Comparison of ENCODE assay signal across 1 cellular context in the genomic region with DNA sequence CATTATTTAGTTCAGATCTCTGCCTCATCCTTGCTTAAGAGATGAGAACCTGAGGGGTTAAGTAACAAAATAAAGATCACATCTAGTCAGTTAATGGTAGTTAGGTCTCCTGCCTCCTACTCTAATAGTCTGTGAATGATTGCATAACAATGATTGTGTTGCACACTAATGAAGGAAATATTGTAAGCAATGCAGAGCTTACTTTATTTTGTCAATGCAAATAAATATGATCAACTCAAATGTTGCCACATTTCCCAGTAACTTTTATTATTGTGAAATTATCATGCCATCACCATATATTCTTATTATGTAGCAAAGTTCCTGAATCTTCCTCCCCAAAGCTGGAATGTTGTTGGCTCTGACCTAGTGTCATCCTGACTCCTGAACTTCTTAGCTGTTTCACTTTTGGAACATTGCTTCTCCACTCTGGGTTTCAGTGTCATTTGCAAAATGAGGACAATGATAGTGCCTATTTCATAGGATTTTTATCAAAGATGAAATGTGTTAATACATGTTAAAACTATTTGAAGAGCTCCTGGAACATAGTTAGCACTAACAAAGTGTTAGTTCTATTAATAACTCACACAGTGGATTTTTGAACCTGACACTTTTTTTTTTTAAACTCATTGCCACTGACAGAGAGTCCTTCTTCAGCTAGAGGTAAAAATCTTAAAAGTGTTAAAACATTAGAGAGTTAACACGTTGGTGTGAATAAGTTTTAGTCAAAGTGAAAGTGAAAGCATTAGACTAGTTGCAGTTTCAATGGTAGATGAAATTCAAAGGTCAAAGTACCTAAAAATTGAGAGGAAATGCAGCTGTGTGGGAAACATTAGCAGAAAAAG.
TF ChIP-seq lines count a peak whose summit lies in the region.

No MANE protein-coding gene starts in this region.

TF ChIP-seq in GM12878, 131 proteins besides CTCF, POLR2A, EP300 and RAD21 (continued from another document and continues in another):
- TF ChIP-seq, protein P1, sequence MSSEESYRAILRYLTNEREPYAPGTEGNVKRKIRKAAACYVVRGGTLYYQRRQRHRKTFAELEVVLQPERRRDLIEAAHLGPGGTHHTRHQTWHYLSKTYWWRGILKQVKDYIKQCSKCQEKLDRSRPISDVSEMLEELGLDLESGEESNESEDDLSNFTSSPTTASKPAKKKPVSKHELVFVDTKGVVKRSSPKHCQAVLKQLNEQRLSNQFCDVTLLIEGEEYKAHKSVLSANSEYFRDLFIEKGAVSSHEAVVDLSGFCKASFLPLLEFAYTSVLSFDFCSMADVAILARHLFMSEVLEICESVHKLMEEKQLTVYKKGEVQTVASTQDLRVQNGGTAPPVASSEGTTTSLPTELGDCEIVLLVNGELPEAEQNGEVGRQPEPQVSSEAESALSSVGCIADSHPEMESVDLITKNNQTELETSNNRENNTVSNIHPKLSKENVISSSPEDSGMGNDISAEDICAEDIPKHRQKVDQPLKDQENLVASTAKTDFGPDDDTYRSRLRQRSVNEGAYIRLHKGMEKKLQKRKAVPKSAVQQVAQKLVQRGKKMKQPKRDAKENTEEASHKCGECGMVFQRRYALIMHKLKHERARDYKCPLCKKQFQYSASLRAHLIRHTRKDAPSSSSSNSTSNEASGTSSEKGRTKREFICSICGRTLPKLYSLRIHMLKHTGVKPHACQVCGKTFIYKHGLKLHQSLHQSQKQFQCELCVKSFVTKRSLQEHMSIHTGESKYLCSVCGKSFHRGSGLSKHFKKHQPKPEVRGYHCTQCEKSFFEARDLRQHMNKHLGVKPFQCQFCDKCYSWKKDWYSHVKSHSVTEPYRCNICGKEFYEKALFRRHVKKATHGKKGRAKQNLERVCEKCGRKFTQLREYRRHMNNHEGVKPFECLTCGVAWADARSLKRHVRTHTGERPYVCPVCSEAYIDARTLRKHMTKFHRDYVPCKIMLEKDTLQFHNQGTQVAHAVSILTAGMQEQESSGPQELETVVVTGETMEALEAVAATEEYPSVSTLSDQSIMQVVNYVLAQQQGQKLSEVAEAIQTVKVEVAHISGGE (CRISPR knock-in tag; IDR thresholded peaks at IDR 0.05) = no peak
- TF ChIP-seq MXI1 (IDR thresholded peaks at IDR 0.05; ENCODE audit: low read depth, low read length) (no peak), CBX3 (IDR thresholded peaks at IDR 0.05; ENCODE audit: borderline replicate concordance, low read depth) (no peak), YBX1 (IDR thresholded peaks at IDR 0.05) (no peak), CHD1 (IDR thresholded peaks at IDR 0.05; ENCODE audit: low read depth, low read length) (no peak), SREBF1 (IDR thresholded peaks at IDR 0.05; ENCODE audit: low read length) (no peak), NR2C1 (IDR thresholded peaks at IDR 0.05) (peak; percentile 95), BCL11A (IDR thresholded peaks at IDR 0.05; ENCODE audit: low read depth, low read length) (no peak), HSF1 (IDR thresholded peaks at IDR 0.05; ENCODE audit: low read depth, low read length) (no peak), PKNOX1 (IDR thresholded peaks at IDR 0.05) (no peak), ZNF274 (IDR thresholded peaks at IDR 0.05; ENCODE audit: insufficient read depth, insufficient read length) (no peak), ZBED1 (IDR thresholded peaks at IDR 0.05; ENCODE audit: borderline replicate concordance) (no peak), ZNF207 (IDR thresholded peaks at IDR 0.05; ENCODE audit: borderline replicate concordance) (no peak), TARDBP (IDR thresholded peaks at IDR 0.05; ENCODE audit: borderline replicate concordance) (no peak), KAT2A (conservative IDR thresholded peaks at IDR 0.05; ENCODE audit: control insufficient read depth, low read depth, low read length) (no peak), POLR2AphosphoS2 (IDR thresholded peaks at IDR 0.05; ENCODE audit: low read depth, low read length) (no peak), BRCA1 (IDR thresholded peaks at IDR 0.05; ENCODE audit: low read depth, low read length) (no peak), SPI1 (IDR thresholded peaks at IDR 0.05; ENCODE audit: borderline replicate concordance, insufficient read depth, low read depth, low read length) (no peak), JUNB (IDR thresholded peaks at IDR 0.05) (peak; percentile 84), FOXK2 (IDR thresholded peaks at IDR 0.05) (no peak), ZNF217 (IDR thresholded peaks at IDR 0.05) (peak; percentile 36; the same call in 1 of the 2 replicates), TCF3 (IDR thresholded peaks at IDR 0.05; ENCODE audit: borderline replicate concordance, insufficient read depth, low read depth, low read length) (no peak), HDAC2 (IDR thresholded peaks at IDR 0.05) (no peak), TBL1XR1 (IDR thresholded peaks at IDR 0.05; ENCODE audit: low read depth, low read length) (no peak), PAX8 (IDR thresholded peaks at IDR 0.05) (no peak), ATF7 (IDR thresholded peaks at IDR 0.05; ENCODE audit: low read depth) (peak; percentile 81), SMC3 (IDR thresholded peaks at IDR 0.05; ENCODE audit: borderline replicate concordance, low read length) (no peak), DPF2 (IDR thresholded peaks at IDR 0.05) (peak; percentile 89), HCFC1 (IDR thresholded peaks at IDR 0.05; ENCODE audit: low read length) (no peak), ESRRA (IDR thresholded peaks at IDR 0.05; ENCODE audit: low read length) (no peak), REST (IDR thresholded peaks at IDR 0.05; ENCODE audit: low read depth, low read length) (no peak), ZNF24 (IDR thresholded peaks at IDR 0.05) (peak; percentile 38; the same call in 1 of the 2 replicates), LARP7 (IDR thresholded peaks at IDR 0.05) (no peak), NR2C2 (IDR thresholded peaks at IDR 0.05; ENCODE audit: borderline replicate concordance, control insufficient read depth, insufficient read length, low read depth) (no peak), CBFB (IDR thresholded peaks at IDR 0.05; ENCODE audit: low read depth) (no peak), EED (IDR thresholded peaks at IDR 0.05; ENCODE audit: low read depth) (no peak), SIX5 (IDR thresholded peaks at IDR 0.05; ENCODE audit: low read depth, low read length, severe bottlenecking) (no peak), IRF4 (IDR thresholded peaks at IDR 0.05; ENCODE audit: low read depth, low read length) (0 out of 2 replicates have a peak, but pooled peaks have one; percentile 51), CHD4 (IDR thresholded peaks at IDR 0.05) (no peak), STAT3 (IDR thresholded peaks at IDR 0.05; ENCODE audit: low read depth, low read length) (no peak), ZZZ3 (IDR thresholded peaks at IDR 0.05; ENCODE audit: control insufficient read depth, insufficient read length, low read depth) (no peak), TCF7 (IDR thresholded peaks at IDR 0.05; ENCODE audit: borderline replicate concordance) (no peak), KLF5 (IDR thresholded peaks at IDR 0.05; ENCODE audit: partially characterized antibody) (no peak), SMAD5 (IDR thresholded peaks at IDR 0.05; ENCODE audit: low read depth) (no peak), PML (IDR thresholded peaks at IDR 0.05; ENCODE audit: low read length) (no peak), IKZF1 (conservative IDR thresholded peaks at IDR 0.05) (peak; percentile 67)
- TF ChIP-seq, protein P2, sequence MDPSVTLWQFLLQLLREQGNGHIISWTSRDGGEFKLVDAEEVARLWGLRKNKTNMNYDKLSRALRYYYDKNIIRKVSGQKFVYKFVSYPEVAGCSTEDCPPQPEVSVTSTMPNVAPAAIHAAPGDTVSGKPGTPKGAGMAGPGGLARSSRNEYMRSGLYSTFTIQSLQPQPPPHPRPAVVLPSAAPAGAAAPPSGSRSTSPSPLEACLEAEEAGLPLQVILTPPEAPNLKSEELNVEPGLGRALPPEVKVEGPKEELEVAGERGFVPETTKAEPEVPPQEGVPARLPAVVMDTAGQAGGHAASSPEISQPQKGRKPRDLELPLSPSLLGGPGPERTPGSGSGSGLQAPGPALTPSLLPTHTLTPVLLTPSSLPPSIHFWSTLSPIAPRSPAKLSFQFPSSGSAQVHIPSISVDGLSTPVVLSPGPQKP (IDR thresholded peaks at IDR 0.05; ENCODE audit: low read depth, low read length) = no peak
- TF ChIP-seq, protein P3, sequence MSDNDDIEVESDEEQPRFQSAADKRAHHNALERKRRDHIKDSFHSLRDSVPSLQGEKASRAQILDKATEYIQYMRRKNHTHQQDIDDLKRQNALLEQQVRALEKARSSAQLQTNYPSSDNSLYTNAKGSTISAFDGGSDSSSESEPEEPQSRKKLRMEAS (IDR thresholded peaks at IDR 0.05; ENCODE audit: low read depth, low read length) = no peak
- TF ChIP-seq, protein P4, sequence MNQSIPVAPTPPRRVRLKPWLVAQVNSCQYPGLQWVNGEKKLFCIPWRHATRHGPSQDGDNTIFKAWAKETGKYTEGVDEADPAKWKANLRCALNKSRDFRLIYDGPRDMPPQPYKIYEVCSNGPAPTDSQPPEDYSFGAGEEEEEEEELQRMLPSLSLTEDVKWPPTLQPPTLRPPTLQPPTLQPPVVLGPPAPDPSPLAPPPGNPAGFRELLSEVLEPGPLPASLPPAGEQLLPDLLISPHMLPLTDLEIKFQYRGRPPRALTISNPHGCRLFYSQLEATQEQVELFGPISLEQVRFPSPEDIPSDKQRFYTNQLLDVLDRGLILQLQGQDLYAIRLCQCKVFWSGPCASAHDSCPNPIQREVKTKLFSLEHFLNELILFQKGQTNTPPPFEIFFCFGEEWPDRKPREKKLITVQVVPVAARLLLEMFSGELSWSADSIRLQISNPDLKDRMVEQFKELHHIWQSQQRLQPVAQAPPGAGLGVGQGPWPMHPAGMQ (IDR thresholded peaks at IDR 0.05; ENCODE audit: borderline replicate concordance) = no peak
- TF ChIP-seq, protein P5, sequence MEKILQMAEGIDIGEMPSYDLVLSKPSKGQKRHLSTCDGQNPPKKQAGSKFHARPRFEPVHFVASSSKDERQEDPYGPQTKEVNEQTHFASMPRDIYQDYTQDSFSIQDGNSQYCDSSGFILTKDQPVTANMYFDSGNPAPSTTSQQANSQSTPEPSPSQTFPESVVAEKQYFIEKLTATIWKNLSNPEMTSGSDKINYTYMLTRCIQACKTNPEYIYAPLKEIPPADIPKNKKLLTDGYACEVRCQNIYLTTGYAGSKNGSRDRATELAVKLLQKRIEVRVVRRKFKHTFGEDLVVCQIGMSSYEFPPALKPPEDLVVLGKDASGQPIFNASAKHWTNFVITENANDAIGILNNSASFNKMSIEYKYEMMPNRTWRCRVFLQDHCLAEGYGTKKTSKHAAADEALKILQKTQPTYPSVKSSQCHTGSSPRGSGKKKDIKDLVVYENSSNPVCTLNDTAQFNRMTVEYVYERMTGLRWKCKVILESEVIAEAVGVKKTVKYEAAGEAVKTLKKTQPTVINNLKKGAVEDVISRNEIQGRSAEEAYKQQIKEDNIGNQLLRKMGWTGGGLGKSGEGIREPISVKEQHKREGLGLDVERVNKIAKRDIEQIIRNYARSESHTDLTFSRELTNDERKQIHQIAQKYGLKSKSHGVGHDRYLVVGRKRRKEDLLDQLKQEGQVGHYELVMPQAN (conservative IDR thresholded peaks at IDR 0.05) = no peak
- TF ChIP-seq, protein P6, sequence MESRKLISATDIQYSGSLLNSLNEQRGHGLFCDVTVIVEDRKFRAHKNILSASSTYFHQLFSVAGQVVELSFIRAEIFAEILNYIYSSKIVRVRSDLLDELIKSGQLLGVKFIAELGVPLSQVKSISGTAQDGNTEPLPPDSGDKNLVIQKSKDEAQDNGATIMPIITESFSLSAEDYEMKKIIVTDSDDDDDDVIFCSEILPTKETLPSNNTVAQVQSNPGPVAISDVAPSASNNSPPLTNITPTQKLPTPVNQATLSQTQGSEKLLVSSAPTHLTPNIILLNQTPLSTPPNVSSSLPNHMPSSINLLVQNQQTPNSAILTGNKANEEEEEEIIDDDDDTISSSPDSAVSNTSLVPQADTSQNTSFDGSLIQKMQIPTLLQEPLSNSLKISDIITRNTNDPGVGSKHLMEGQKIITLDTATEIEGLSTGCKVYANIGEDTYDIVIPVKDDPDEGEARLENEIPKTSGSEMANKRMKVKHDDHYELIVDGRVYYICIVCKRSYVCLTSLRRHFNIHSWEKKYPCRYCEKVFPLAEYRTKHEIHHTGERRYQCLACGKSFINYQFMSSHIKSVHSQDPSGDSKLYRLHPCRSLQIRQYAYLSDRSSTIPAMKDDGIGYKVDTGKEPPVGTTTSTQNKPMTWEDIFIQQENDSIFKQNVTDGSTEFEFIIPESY (IDR thresholded peaks at IDR 0.05) = no peak
